In genomic region chr14:69701857-69702256, GRCh38 we compare ENCODE assay signal across 1 cellular context.
A peak's percentile ranks its signal among the peaks of the same experiment; 100 is the strongest.
TF ChIP-seq lines count a peak whose summit lies in the region.

No MANE protein-coding gene starts in this region.

TF ChIP-seq in K562, 482 proteins besides CTCF, POLR2A, EP300 and RAD21 (continued from another document and continues in another):
- TF ChIP-seq PBX2 (CRISPR knock-in tag; IDR thresholded peaks at IDR 0.05; ENCODE audit: low read depth) (no peak), PBX2 (tag; conservative IDR thresholded peaks at IDR 0.05; ENCODE audit: low read depth) (0 out of 2 replicates have a peak, but pooled peaks have one; percentile 48), ETV1 (tag; conservative IDR thresholded peaks at IDR 0.05; ENCODE audit: low read depth) (no peak; the same call in 1 of the 2 replicates), CHD4 (IDR thresholded peaks at IDR 0.05; ENCODE audit: insufficient read depth, insufficient replicate concordance, low read depth, low read length, poor library complexity, severe bottlenecking) (no peak), U2AF2 (optimal IDR thresholded peaks at IDR 0.05; ENCODE audit: low read depth, low read length) (no peak), NBN (IDR thresholded peaks at IDR 0.05; ENCODE audit: low read depth) (no peak), ARHGAP35 (IDR thresholded peaks at IDR 0.05; ENCODE audit: partially characterized antibody) (no peak), ZNF785 (CRISPR knock-in tag; IDR thresholded peaks at IDR 0.05) (no peak), ZNF143 (CRISPR knock-in tag; IDR thresholded peaks at IDR 0.05) (no peak), KLF1 (tag; IDR thresholded peaks at IDR 0.05) (no peak), CBX3 (IDR thresholded peaks at IDR 0.05; ENCODE audit: borderline replicate concordance in 1 of 2, low read length in 2 of 2) (no peak), RFX7 (CRISPR knock-in tag; IDR thresholded peaks at IDR 0.05) (no peak), NCOA4 (IDR thresholded peaks at IDR 0.05; ENCODE audit: partially characterized antibody) (no peak), ZNF57 (CRISPR knock-in tag; IDR thresholded peaks at IDR 0.05) (no peak), MCM5 (IDR thresholded peaks at IDR 0.05; ENCODE audit: low read depth) (no peak), ZNF324 (CRISPR knock-in tag; IDR thresholded peaks at IDR 0.05) (no peak), ZNF41 (CRISPR knock-in tag; conservative IDR thresholded peaks at IDR 0.05) (no peak), ZC3H11A (IDR thresholded peaks at IDR 0.05; ENCODE audit: low read depth, low read length) (no peak), ARID4B (CRISPR knock-in tag; IDR thresholded peaks at IDR 0.05) (no peak), TFAM (CRISPR knock-in tag; conservative IDR thresholded peaks at IDR 0.05) (no peak), CHD1 (IDR thresholded peaks at IDR 0.05; ENCODE audit: low read length) (no peak), RFX1 (IDR thresholded peaks at IDR 0.05) (no peak), POLR2AphosphoS5 (IDR thresholded peaks at IDR 0.05; ENCODE audit: control insufficient read depth, insufficient read depth, low read depth, low read length) (peak; percentile 72; the same call in 1 of the 2 replicates), NFYB (IDR thresholded peaks at IDR 0.05; ENCODE audit: extremely low read depth, insufficient read length) (no peak), RBM14 (IDR thresholded peaks at IDR 0.05; ENCODE audit: borderline replicate concordance, insufficient read depth, low read depth, low read length) (no peak), LARP7 (IDR thresholded peaks at IDR 0.05) (no peak), PPARD (CRISPR knock-in tag; IDR thresholded peaks at IDR 0.05) (no peak), HIVEP1 (CRISPR knock-in tag; IDR thresholded peaks at IDR 0.05) (no peak), ZFPM2 (CRISPR knock-in tag; IDR thresholded peaks at IDR 0.05) (no peak), BCLAF1 (IDR thresholded peaks at IDR 0.05; ENCODE audit: borderline replicate concordance in 1 of 2, control insufficient read depth in 1 of 2, low read depth in 2 of 2, low read length in 1 of 2) (no peak), DPF2 (IDR thresholded peaks at IDR 0.05) (peak; percentile 86), PML (IDR thresholded peaks at IDR 0.05; ENCODE audit: low read length) (0 out of 2 replicates have a peak, but pooled peaks have one; percentile 26), MCM3 (IDR thresholded peaks at IDR 0.05) (no peak), ZZZ3 (IDR thresholded peaks at IDR 0.05) (no peak), MAZ (CRISPR knock-in tag; conservative IDR thresholded peaks at IDR 0.05 in 1 of 2, IDR thresholded peaks at IDR 0.05 in 1 of 2) (0 out of 4 replicates have a peak, but pooled peaks of 1 of the 2 experiments have one; percentile 22), ZNF239 (CRISPR knock-in tag; IDR thresholded peaks at IDR 0.05) (no peak), ZNF436 (CRISPR knock-in tag; IDR thresholded peaks at IDR 0.05) (no peak), STAT5A (IDR thresholded peaks at IDR 0.05; ENCODE audit: borderline replicate concordance, low read length) (peak; percentile 71)
- TF ChIP-seq, protein P1, sequence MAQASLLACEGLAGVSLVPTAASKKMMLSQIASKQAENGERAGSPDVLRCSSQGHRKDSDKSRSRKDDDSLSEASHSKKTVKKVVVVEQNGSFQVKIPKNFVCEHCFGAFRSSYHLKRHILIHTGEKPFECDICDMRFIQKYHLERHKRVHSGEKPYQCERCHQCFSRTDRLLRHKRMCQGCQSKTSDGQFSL (CRISPR knock-in tag; IDR thresholded peaks at IDR 0.05), result no peak
- TF ChIP-seq, protein P1 (tag; IDR thresholded peaks at IDR 0.05), result no peak
- TF ChIP-seq, protein P2, sequence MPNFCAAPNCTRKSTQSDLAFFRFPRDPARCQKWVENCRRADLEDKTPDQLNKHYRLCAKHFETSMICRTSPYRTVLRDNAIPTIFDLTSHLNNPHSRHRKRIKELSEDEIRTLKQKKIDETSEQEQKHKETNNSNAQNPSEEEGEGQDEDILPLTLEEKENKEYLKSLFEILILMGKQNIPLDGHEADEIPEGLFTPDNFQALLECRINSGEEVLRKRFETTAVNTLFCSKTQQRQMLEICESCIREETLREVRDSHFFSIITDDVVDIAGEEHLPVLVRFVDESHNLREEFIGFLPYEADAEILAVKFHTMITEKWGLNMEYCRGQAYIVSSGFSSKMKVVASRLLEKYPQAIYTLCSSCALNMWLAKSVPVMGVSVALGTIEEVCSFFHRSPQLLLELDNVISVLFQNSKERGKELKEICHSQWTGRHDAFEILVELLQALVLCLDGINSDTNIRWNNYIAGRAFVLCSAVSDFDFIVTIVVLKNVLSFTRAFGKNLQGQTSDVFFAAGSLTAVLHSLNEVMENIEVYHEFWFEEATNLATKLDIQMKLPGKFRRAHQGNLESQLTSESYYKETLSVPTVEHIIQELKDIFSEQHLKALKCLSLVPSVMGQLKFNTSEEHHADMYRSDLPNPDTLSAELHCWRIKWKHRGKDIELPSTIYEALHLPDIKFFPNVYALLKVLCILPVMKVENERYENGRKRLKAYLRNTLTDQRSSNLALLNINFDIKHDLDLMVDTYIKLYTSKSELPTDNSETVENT (CRISPR knock-in tag; IDR thresholded peaks at IDR 0.05), result no peak
- TF ChIP-seq, protein P3, sequence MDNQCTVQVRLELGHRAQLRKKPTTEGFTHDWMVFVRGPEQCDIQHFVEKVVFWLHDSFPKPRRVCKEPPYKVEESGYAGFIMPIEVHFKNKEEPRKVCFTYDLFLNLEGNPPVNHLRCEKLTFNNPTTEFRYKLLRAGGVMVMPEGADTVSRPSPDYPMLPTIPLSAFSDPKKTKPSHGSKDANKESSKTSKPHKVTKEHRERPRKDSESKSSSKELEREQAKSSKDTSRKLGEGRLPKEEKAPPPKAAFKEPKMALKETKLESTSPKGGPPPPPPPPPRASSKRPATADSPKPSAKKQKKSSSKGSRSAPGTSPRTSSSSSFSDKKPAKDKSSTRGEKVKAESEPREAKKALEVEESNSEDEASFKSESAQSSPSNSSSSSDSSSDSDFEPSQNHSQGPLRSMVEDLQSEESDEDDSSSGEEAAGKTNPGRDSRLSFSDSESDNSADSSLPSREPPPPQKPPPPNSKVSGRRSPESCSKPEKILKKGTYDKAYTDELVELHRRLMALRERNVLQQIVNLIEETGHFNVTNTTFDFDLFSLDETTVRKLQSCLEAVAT (IDR thresholded peaks at IDR 0.05), result no peak
- TF ChIP-seq, protein P4, sequence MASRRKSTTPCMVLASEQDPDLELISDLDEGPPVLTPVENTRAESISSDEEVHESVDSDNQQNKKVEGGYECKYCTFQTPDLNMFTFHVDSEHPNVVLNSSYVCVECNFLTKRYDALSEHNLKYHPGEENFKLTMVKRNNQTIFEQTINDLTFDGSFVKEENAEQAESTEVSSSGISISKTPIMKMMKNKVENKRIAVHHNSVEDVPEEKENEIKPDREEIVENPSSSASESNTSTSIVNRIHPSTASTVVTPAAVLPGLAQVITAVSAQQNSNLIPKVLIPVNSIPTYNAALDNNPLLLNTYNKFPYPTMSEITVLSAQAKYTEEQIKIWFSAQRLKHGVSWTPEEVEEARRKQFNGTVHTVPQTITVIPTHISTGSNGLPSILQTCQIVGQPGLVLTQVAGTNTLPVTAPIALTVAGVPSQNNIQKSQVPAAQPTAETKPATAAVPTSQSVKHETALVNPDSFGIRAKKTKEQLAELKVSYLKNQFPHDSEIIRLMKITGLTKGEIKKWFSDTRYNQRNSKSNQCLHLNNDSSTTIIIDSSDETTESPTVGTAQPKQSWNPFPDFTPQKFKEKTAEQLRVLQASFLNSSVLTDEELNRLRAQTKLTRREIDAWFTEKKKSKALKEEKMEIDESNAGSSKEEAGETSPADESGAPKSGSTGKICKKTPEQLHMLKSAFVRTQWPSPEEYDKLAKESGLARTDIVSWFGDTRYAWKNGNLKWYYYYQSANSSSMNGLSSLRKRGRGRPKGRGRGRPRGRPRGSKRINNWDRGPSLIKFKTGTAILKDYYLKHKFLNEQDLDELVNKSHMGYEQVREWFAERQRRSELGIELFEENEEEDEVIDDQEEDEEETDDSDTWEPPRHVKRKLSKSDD (conservative IDR thresholded peaks at IDR 0.05; ENCODE audit: low read length), result no peak
